1 cellular context compared by ENCODE assay signal in the genomic region with DNA sequence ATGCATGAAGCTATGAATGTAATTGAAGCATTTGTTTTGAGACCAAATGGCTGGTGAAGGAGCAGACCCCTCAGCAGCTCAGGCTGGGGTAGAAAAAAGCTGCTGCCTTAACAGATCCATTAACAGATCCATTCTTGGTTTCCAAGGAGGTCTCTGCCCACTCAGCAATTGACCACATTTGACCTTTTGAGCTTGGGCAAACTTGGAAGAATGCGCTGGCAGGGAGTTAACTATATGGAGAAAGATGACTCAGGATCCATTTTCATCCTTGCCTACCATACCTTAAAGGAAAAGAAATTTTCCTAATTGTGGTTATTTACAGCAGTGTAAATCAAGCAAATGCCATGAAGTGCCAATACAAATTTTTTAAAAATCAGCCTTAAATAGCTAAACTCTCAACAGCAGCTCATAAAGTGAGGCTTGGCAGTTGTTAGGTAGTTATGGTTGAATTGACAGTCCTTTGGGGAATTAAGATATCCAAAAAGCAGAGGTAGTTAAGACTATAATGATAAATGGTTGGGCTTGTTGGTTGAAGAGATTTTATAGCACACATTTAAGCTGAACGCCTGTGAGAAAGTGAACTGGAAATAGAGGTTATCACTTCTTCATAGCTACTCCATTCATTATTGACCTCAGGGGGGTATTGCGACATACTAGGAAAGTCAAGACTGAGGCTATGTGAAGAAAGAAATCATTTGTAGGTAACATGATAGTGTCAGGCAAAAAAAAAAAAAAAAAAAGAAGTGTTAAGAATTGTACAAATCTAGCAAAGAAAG.
TF ChIP-seq lines count a peak whose summit lies in the region.

No MANE protein-coding gene starts in this region.

TF ChIP-seq in HEK293, 187 proteins besides CTCF, POLR2A, EP300 and RAD21 (continued from another document and continues in another):
- TF ChIP-seq REST (tag by site-specific recombination; IDR thresholded peaks at IDR 0.05) (no peak), ZNF221 (tag by site-specific recombination; IDR thresholded peaks at IDR 0.05; ENCODE audit: borderline replicate concordance) (no peak), ZNF394 (tag by site-specific recombination; IDR thresholded peaks at IDR 0.05; ENCODE audit: borderline replicate concordance) (no peak), ZNF518A (tag by site-specific recombination; conservative IDR thresholded peaks at IDR 0.05; ENCODE audit: low read depth) (0 out of 2 replicates have a peak, but pooled peaks have one; percentile 29), ZNF16 (tag by site-specific recombination; IDR thresholded peaks at IDR 0.05; ENCODE audit: low read depth) (no peak), KLF16 (tag by site-specific recombination; IDR thresholded peaks at IDR 0.05) (0 out of 2 replicates have a peak, but pooled peaks have one; percentile 22), GFI1B (tag by site-specific recombination; IDR thresholded peaks at IDR 0.05) (no peak), ZNF350 (tag by site-specific recombination; IDR thresholded peaks at IDR 0.05) (no peak), ZNF610 (tag by site-specific recombination; IDR thresholded peaks at IDR 0.05; ENCODE audit: borderline replicate concordance) (0 out of 2 replicates have a peak, but pooled peaks have one; percentile 39), ZNF670 (tag by site-specific recombination; IDR thresholded peaks at IDR 0.05; ENCODE audit: low read depth) (no peak), ZNF404 (tag by site-specific recombination; IDR thresholded peaks at IDR 0.05) (no peak), ZNF391 (tag by site-specific recombination; IDR thresholded peaks at IDR 0.05; ENCODE audit: borderline replicate concordance, low read depth) (no peak), GLIS1 (tag by site-specific recombination; IDR thresholded peaks at IDR 0.05) (no peak), SETDB1 (IDR thresholded peaks at IDR 0.05; ENCODE audit: insufficient read length, low read length) (no peak), ZNF223 (tag by site-specific recombination; IDR thresholded peaks at IDR 0.05) (no peak), ZSCAN4 (tag by site-specific recombination; IDR thresholded peaks at IDR 0.05) (no peak), ZNF426 (tag by site-specific recombination; IDR thresholded peaks at IDR 0.05) (no peak), ZNF112 (tag by site-specific recombination; IDR thresholded peaks at IDR 0.05) (no peak), ZFP69B (tag by site-specific recombination; IDR thresholded peaks at IDR 0.05) (no peak), ZNF302 (tag by site-specific recombination; IDR thresholded peaks at IDR 0.05; ENCODE audit: low read depth) (no peak), ZNF211 (tag by site-specific recombination; IDR thresholded peaks at IDR 0.05; ENCODE audit: low read depth) (no peak), ZNF138 (tag by site-specific recombination; IDR thresholded peaks at IDR 0.05; ENCODE audit: borderline replicate concordance) (no peak), PRDM10 (tag by site-specific recombination; IDR thresholded peaks at IDR 0.05) (no peak), ZNF155 (tag by site-specific recombination; IDR thresholded peaks at IDR 0.05) (no peak), ZNF473 (tag by site-specific recombination; IDR thresholded peaks at IDR 0.05) (no peak), ZNF214 (tag by site-specific recombination; IDR thresholded peaks at IDR 0.05; ENCODE audit: borderline replicate concordance) (no peak), KLF7 (tag by site-specific recombination; IDR thresholded peaks at IDR 0.05; ENCODE audit: borderline replicate concordance) (no peak)
- TF ChIP-seq, protein P1, sequence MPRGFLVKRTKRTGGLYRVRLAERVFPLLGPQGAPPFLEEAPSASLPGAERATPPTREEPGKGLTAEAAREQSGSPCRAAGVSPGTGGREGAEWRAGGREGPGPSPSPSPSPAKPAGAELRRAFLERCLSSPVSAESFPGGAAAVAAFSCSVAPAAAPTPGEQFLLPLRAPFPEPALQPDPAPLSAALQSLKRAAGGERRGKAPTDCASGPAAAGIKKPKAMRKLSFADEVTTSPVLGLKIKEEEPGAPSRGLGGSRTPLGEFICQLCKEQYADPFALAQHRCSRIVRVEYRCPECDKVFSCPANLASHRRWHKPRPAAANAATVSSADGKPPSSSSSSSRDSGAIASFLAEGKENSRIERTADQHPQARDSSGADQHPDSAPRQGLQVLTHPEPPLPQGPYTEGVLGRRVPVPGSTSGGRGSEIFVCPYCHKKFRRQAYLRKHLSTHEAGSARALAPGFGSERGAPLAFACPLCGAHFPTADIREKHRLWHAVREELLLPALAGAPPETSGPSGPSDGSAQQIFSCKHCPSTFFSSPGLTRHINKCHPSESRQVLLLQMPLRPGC (tag by site-specific recombination; IDR thresholded peaks at IDR 0.05): no peak
- TF ChIP-seq, protein P2, sequence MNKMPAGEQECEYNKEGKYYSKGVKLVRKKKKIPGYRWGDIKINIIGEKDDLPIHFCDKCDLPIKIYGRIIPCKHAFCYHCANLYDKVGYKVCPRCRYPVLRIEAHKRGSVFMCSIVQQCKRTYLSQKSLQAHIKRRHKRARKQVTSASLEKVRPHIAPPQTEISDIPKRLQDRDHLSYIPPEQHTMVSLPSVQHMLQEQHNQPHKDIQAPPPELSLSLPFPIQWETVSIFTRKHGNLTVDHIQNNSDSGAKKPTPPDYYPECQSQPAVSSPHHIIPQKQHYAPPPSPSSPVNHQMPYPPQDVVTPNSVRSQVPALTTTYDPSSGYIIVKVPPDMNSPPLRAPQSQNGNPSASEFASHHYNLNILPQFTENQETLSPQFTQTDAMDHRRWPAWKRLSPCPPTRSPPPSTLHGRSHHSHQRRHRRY (tag by site-specific recombination; IDR thresholded peaks at IDR 0.05): no peak
- TF ChIP-seq, protein P3, sequence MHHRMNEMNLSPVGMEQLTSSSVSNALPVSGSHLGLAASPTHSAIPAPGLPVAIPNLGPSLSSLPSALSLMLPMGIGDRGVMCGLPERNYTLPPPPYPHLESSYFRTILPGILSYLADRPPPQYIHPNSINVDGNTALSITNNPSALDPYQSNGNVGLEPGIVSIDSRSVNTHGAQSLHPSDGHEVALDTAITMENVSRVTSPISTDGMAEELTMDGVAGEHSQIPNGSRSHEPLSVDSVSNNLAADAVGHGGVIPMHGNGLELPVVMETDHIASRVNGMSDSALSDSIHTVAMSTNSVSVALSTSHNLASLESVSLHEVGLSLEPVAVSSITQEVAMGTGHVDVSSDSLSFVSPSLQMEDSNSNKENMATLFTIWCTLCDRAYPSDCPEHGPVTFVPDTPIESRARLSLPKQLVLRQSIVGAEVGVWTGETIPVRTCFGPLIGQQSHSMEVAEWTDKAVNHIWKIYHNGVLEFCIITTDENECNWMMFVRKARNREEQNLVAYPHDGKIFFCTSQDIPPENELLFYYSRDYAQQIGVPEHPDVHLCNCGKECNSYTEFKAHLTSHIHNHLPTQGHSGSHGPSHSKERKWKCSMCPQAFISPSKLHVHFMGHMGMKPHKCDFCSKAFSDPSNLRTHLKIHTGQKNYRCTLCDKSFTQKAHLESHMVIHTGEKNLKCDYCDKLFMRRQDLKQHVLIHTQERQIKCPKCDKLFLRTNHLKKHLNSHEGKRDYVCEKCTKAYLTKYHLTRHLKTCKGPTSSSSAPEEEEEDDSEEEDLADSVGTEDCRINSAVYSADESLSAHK (tag by site-specific recombination; IDR thresholded peaks at IDR 0.05): peak; percentile 58; the same call in 1 of the 2 replicates
